In genomic region chr4:185209852-185210101, GRCh38 we compare ENCODE assay signal across 8 cellular contexts. TPM values are rescaled to one million over a fixed set of nuclear protein-coding genes. Genes with fewer than 3 reads are reported as not detected.
DNase-seq lines count a peak whose midpoint lies in the region; ATAC-seq and TF ChIP-seq lines count a peak whose summit lies in the region.
"Not testable (repeated sequence)": the region's sequence is repeated elsewhere in the genome, so short reads cannot be mapped to it uniquely, and the experiment has no call there.

No MANE protein-coding gene starts in this region.

- H3K4me1 ChIP-seq in ES-I3 (ENCODE audit: insufficient read depth, low read length); cardiac muscle cell (ENCODE audit: low read depth); thymus (ENCODE audit: control insufficient read depth, insufficient read depth, low read length): not testable (repeated sequence)

- H3K36me3 Mint-ChIP-seq in natural killer cell treated with Interleukin-12 subunit alpha and Interleukin-12 subunit beta and Interleukin-15 and Interleukin-18, amount 100 ng/mL, for 72 hours = not testable (repeated sequence)

- H3K4me3 ChIP-seq in MG63 (peak overlapping the region; percentile 59), astrocyte of the spinal cord (ENCODE audit: low read depth, low read length) (peak overlapping the region; percentile 78), cardiac muscle cell (peak overlapping the region; percentile 90), thymus (ENCODE audit: low read length) (peak overlapping the region; percentile 63)

- peak overlapping the region; percentile 87 for H3K9ac ChIP-seq in ES-I3 (ENCODE audit: low read depth, low read length)

- H3K4me3 Mint-ChIP-seq in natural killer cell treated with Interleukin-12 subunit alpha and Interleukin-12 subunit beta and Interleukin-15 and Interleukin-18, amount 100 ng/mL, for 72 hours = not testable (repeated sequence)

- not testable (repeated sequence) for H3K36me3 ChIP-seq in ES-I3 (ENCODE audit: insufficient read depth, low read length); MG63; cardiac muscle cell; thymus (ENCODE audit: control insufficient read depth, insufficient read depth)

- H3K27me3 Mint-ChIP-seq in natural killer cell treated with Interleukin-12 subunit alpha and Interleukin-12 subunit beta and Interleukin-15 and Interleukin-18, amount 100 ng/mL, for 72 hours = not testable (repeated sequence)

- not testable (repeated sequence) for TF ChIP-seq CTCF in astrocyte of the spinal cord (IDR thresholded peaks at IDR 0.05; ENCODE audit: low read depth, low read length); cardiac muscle cell (IDR thresholded peaks at IDR 0.05; ENCODE audit: low read depth, low read length)

- peaks cover 35 to 42% of the 10 kb centered on the region in 2 donors for H3K4me1 Mint-ChIP-seq in natural killer cell treated with Interleukin-12 subunit alpha and Interleukin-12 subunit beta and Interleukin-15 and Interleukin-18, amount 100 ng/mL, for 72 hours (ENCODE audit: low read depth in 2 of 2)

- not testable (repeated sequence) for H3K27me3 ChIP-seq in MG63, cardiac muscle cell
- H3K27me3 ChIP-seq in thymus (ENCODE audit: control insufficient read depth, insufficient read depth) = peaks cover 33% of the 10 kb centered on the region

- peak; percentile 12 for ATAC-seq in GM21423 (IDR thresholded peaks at IDR 0.05; ENCODE audit: unreplicated experiment)
- ATAC-seq in HG03039 (IDR thresholded peaks at IDR 0.05; ENCODE audit: unreplicated experiment) = peak; percentile 14
- peak; percentile 66 to 69 for ATAC-seq in natural killer cell treated with Interleukin-12 subunit alpha and Interleukin-12 subunit beta and Interleukin-15 and Interleukin-18, amount 100 ng/mL, for 72 hours

- not testable (repeated sequence) for DNase-seq in MG63; astrocyte of the spinal cord (ENCODE audit: low read depth, low spot score); cardiac muscle cell (ENCODE audit: low read depth in 1 of 2, low spot score in 1 of 2); natural killer cell treated with Interleukin-12 subunit alpha and Interleukin-12 subunit beta and Interleukin-15 and Interleukin-18, amount 100 ng/mL, for 72 hours (ENCODE audit: low spot score)

- not testable (repeated sequence) for H3K27ac Mint-ChIP-seq in natural killer cell treated with Interleukin-12 subunit alpha and Interleukin-12 subunit beta and Interleukin-15 and Interleukin-18, amount 100 ng/mL, for 72 hours

- in situ Hi-C loops in astrocyte of the spinal cord (cut with HindIII; ENCODE audit: low sequenced_read_pairs) = not testable (repeated sequence)

- H3K9me3 Mint-ChIP-seq in natural killer cell treated with Interleukin-12 subunit alpha and Interleukin-12 subunit beta and Interleukin-15 and Interleukin-18, amount 100 ng/mL, for 72 hours = not testable (repeated sequence)

- H3K27ac ChIP-seq in cardiac muscle cell = peak overlapping the region; percentile 87
- peak overlapping the region; percentile 68 for H3K27ac ChIP-seq in thymus (ENCODE audit: low read depth)

- WGBS in thymus = under 1% methylated on average over 39 of the region's 39 CpGs

- H3K9me3 ChIP-seq in ES-I3 (ENCODE audit: control insufficient read depth, insufficient read depth, low read length); MG63; cardiac muscle cell (ENCODE audit: low read depth); thymus (ENCODE audit: control insufficient read depth): not testable (repeated sequence)

RNA-seq across cellular contexts. Expression of gene SNX25, which starts 0.4 kb away (rescaled TPM):
- 8.2 and 9.0 TPM in 2 replicates for total RNA-seq in MG63 (2014; rRNA removed; shearing (Covaris generic); ENCODE audit: low replicate concordance)
- 14.8 and 20.9 TPM in 2 replicates for total RNA-seq in cardiac muscle cell
- polyA plus RNA-seq in cardiac muscle cell (19.7 and 21.7 TPM in 2 replicates), thymus (7.9 TPM)
- total RNA-seq in natural killer cell treated with Interleukin-12 subunit alpha and Interleukin-12 subunit beta and Interleukin-15 and Interleukin-18, amount 100 ng/mL, for 72 hours = 10 to 100 TPM; 20.6 to 30.6 TPM

RNA-seq across cellular contexts. Expression of gene CFAP97, which starts 6.0 kb away (rescaled TPM):
- 15.0 and 24.3 TPM in 2 replicates for total RNA-seq in MG63 (2014; rRNA removed; shearing (Covaris generic); ENCODE audit: low replicate concordance)
- 14.1 and 22.2 TPM in 2 replicates for total RNA-seq in cardiac muscle cell
- polyA plus RNA-seq in cardiac muscle cell (23.9 and 34.8 TPM in 2 replicates), thymus (9.5 TPM)
- 10 to 100 TPM; 21.5 to 37.0 TPM for total RNA-seq in natural killer cell treated with Interleukin-12 subunit alpha and Interleukin-12 subunit beta and Interleukin-15 and Interleukin-18, amount 100 ng/mL, for 72 hours

Comparison
In these comparisons a context has a peak if more than half of its experiments do, and no peak if none do; other contexts are left out.
1. ATAC-seq: peak in every context shown above with its lines; median percentile 68 in natural killer cell treated with Interleukin-12 subunit alpha and Interleukin-12 subunit beta and Interleukin-15 and Interleukin-18, amount 100 ng/mL, for 72 hours; 14 in HG03039; 12 in GM21423.